In genomic region chr5:172983542-172984243, GRCh38 we compare ENCODE assay signal across 8 cellular contexts. TPM values are rescaled to one million over a fixed set of nuclear protein-coding genes. Genes with fewer than 3 reads are reported as not detected.
A peak's percentile ranks its signal among the peaks of the same experiment; 100 is the strongest.
DNase-seq lines count a peak whose midpoint lies in the region; ATAC-seq and TF ChIP-seq lines count a peak whose summit lies in the region.

ATP6V0E1 (plus strand) TSS chr5:172983771; CDS start chr5:172983861, 90 bp downstream.

- peak within 1 kb of the TSS; percentile 77 for H3K27ac ChIP-seq in PC-9

- H3K4me2 ChIP-seq in PC-9 = peak within 1 kb of the TSS; percentile 71

- peaks cover 49% of the 10 kb centered on the region for H3K79me2 ChIP-seq in PC-9 (ENCODE audit: low read depth)

- peak within 1 kb of the TSS; percentile 87 for H2AFZ ChIP-seq in PC-9

- H3K9me3 ChIP-seq in PC-9 (ENCODE audit: insufficient read depth, low read depth) = no peaks in the 10 kb centered on the region

- peak; percentile 75 for ATAC-seq in GM21576 (IDR thresholded peaks at IDR 0.05; ENCODE audit: unreplicated experiment)

- CTCF ChIA-PET in PC-9 (lab: Charles Lee) = interaction anchor here (0.6 to 2.0 kb wide), 6 partner anchors 33 to 632 kb away, joined by 3 to 12 read pairs (median 5); partner anchors contain the start of gene BNIP1

- H3K9me2 ChIP-seq in PC-9 (ENCODE audit: insufficient read depth) = no peaks in the 10 kb centered on the region

- BruUV-seq in PC-9 (replicated peaks; lab: Mats Ljungman, UMichigan) = TSS peak; percentile 84

- TF ChIP-seq EP300 in Ishikawa (IDR thresholded peaks at IDR 0.05; ENCODE audit: borderline replicate concordance) = no peak

- intact Hi-C loops in PC-9 (cut with micrococcal nuclease; ENCODE audit: unreplicated experiment) = loop anchor here (1.0 to 5.0 kb wide), 7 partner anchors 74 to 634 kb away; partner anchors contain the start of genes BNIP1, BOD1 and STC2

- no peaks in the 10 kb centered on the region; the same call in 1 of the 2 replicates for H4K20me1 ChIP-seq in PC-9 (ENCODE audit: insufficient read depth)

- 0 out of 2 replicates have a peak, but pooled peaks cover 11% of the 10 kb centered on the region for H3K36me3 ChIP-seq in PC-9 (ENCODE audit: low read depth)

- TF ChIP-seq CTCF in PC-9 (conservative IDR thresholded peaks at IDR 0.05) (no peak), epithelial cell of proximal tubule (conservative IDR thresholded peaks at IDR 0.05; ENCODE audit: low read depth, low read length) (no peak)

- H3K4me3 ChIP-seq in PC-9 (peak within 1 kb of the TSS; percentile 87), epithelial cell of proximal tubule (ENCODE audit: low read depth, low read length) (peak within 1 kb of the TSS; percentile 90)

- POLR2A ChIA-PET in PC-9 (lab: Charles Lee; ENCODE audit: unreplicated experiment) = interaction anchor here (0.5 to 1.0 kb wide), 8 partner anchors 33 to 980 kb away, joined by 3 to 10 read pairs (median 4); no protein-coding TSS in a partner anchor

- H3K27me3 ChIP-seq in PC-9 (ENCODE audit: insufficient read depth, low read depth) = no peaks in the 10 kb centered on the region

- DNase-seq in DMS153 treated with DMSO at 0.1 percent for 48 hours (lab: John Stamatoyannopoulos, UW; ENCODE audit: unreplicated experiment) (peak; percentile 52), PC-9 (peak; percentile 91 to 98), epithelial cell of proximal tubule (ENCODE audit: low read depth) (no peak), mucosa of gallbladder (ENCODE audit: low spot score) (peak; percentile 96)
- peak; percentile 95 for DNase-seq in activated T-cell treated with anti-CD3 and anti-CD28 coated beads, Interleukin-2, amount 50 U/mL, for 1 hour
- peak; percentile 77 to 90 for DNase-seq in stimulated activated CD8-positive, alpha-beta memory T cell treated with anti-CD3 and anti-CD28 coated beads, Interleukin-4, amount 100 ng/mL, for 4 hours (ENCODE audit: low read depth in 2 of 2, low spot score in 1 of 2)

- no peak for TF ChIP-seq RAD21 in Ishikawa (IDR thresholded peaks at IDR 0.05; ENCODE audit: low read depth)

- peaks cover 13% of the 10 kb centered on the region; the same call in 1 of the 2 replicates for H3K4me1 ChIP-seq in PC-9 (replicated peaks; ENCODE audit: insufficient read depth)

- peaks cover 23% of the 10 kb centered on the region for H3F3A ChIP-seq in PC-9 (ENCODE audit: insufficient read depth, low read depth)

TF ChIP-seq in Ishikawa, 13 proteins besides CTCF, POLR2A, EP300 and RAD21:
- TF ChIP-seq TCF12 (IDR thresholded peaks at IDR 0.05; ENCODE audit: low read depth) (no peak), NFIC (IDR thresholded peaks at IDR 0.05) (no peak), TAF1 (IDR thresholded peaks at IDR 0.05; ENCODE audit: low read depth) (peak; percentile 78), CREB1 (IDR thresholded peaks at IDR 0.05; ENCODE audit: low read depth) (no peak), EGR1 (IDR thresholded peaks at IDR 0.05) (no peak), YY1 (IDR thresholded peaks at IDR 0.05; ENCODE audit: low read depth) (no peak), TEAD4 (IDR thresholded peaks at IDR 0.05) (no peak), REST (IDR thresholded peaks at IDR 0.05; ENCODE audit: low read depth) (no peak), ZBTB7A (IDR thresholded peaks at IDR 0.05; ENCODE audit: low read depth) (peak; percentile 69; the same call in 1 of the 2 replicates), CEBPB (IDR thresholded peaks at IDR 0.05) (no peak), MAX (IDR thresholded peaks at IDR 0.05) (peak; percentile 78; the same call in 1 of the 2 replicates), USF1 (IDR thresholded peaks at IDR 0.05) (peak; percentile 100)
TF ChIP-seq in Ishikawa: peak in this region for 4.

RNA-seq across cellular contexts. Expression of gene ATP6V0E1, which starts in this region (rescaled TPM):
- 190 and 251 TPM in 2 replicates for total RNA-seq in PC-9 (2021)
- total RNA-seq in epithelial cell of proximal tubule = 96.1 and 100 TPM in 2 replicates
- total RNA-seq in mucosa of gallbladder = 260 TPM
